ENCODE assay signal across 8 cellular contexts in the genomic region with DNA sequence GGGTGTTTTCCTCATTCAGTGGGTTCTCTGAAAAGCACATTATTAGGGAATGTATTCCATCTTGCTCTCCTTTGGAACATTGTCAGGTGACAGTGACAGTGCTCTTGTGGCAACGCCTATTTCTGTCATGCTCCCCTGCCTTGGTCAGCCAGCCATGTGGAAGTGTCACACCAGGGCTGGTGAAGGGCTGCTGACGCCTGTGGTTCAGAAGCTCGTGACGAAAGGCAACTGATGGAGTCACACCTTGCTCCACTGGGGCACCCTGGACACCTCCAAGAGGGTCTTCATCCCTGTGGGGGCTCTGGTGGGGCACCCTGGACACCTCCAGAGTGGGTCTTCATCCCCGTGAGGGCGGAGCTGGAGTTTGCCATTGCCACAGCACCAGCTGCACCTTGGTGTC.
A peak's percentile ranks its signal among the peaks of the same experiment; 100 is the strongest.
DNase-seq lines count a peak whose midpoint lies in the region; ATAC-seq and TF ChIP-seq lines count a peak whose summit lies in the region.
"Had no signal": no experiment of that assay in that cellular context is flagged by ENCODE, and none has a peak within 500 bp of the region (broad histone marks: within the 10 kb centered on the region; RNA-seq: fewer than 3 reads in every experiment).

No MANE protein-coding gene starts in this region.

- CTCF ChIA-PET in activated CD8-positive, alpha-beta T cell treated with anti-CD3 and anti-CD28 coated beads, Interleukin-2, amount 10 ng/mL, durations not matched to agents 7 days and 5 days (lab: Charles Lee): interaction anchor here (0.8 to 5.3 kb wide), 5 partner anchors 9 to 106 kb away, joined by 4 to 37 read pairs (median 7); no protein-coding TSS in a partner anchor

- H3K4me1 ChIP-seq in spleen: peaks cover 30 to 100% (median 75%) of the 10 kb centered on the region in 6 donors
- peaks cover 4% of the 10 kb centered on the region; the same call in 1 of the 2 replicates for H3K4me1 ChIP-seq in HAP-1

- intact Hi-C loops in spleen (cut with DNase I; ENCODE audit: low total_unique reads): no loop called here

- H3K4me3 Mint-ChIP-seq in activated CD8-positive, alpha-beta T cell treated with anti-CD3 and anti-CD28 coated beads, Interleukin-2, amount 10 ng/mL, durations not matched to agents 7 days and 5 days: no peak overlapping the region

- no peaks in the 10 kb centered on the region for H3K9me3 Mint-ChIP-seq in activated CD8-positive, alpha-beta T cell treated with anti-CD3 and anti-CD28 coated beads, Interleukin-2, amount 10 ng/mL, durations not matched to agents 7 days and 5 days (ENCODE audit: insufficient read depth)

- POLR2A ChIA-PET in activated CD8-positive, alpha-beta T cell treated with anti-CD3 and anti-CD28 coated beads, Interleukin-2, amount 10 ng/mL, durations not matched to agents 7 days and 5 days (lab: Charles Lee): interaction anchor here (0.9 to 1.4 kb wide), 2 partner anchors 13 to 20 kb away, joined by 3 to 5 read pairs; no protein-coding TSS in a partner anchor

- H3K36me3 ChIP-seq in spleen (peaks cover 0 to 60% (median 4%) of the 10 kb centered on the region in 6 donors), HAP-1 (replicated peaks) (no peaks in the 10 kb centered on the region)

- H3K9me3 ChIP-seq in spleen (no peaks in the 10 kb centered on the region), HAP-1 (no peaks in the 10 kb centered on the region)

- H3K27ac Mint-ChIP-seq in activated CD8-positive, alpha-beta T cell treated with anti-CD3 and anti-CD28 coated beads, Interleukin-2, amount 10 ng/mL, durations not matched to agents 7 days and 5 days: no peak overlapping the region

- peak overlapping the region; percentile 16 to 88 (median 76) for H3K27ac ChIP-seq in spleen
- H3K27ac ChIP-seq: SJSA1 had no signal

- DNase-seq in activated CD8-positive, alpha-beta T cell treated with anti-CD3 and anti-CD28 coated beads, Interleukin-2, amount 10 ng/mL, durations not matched to agents 7 days and 5 days: peak; percentile 18
- DNase-seq in spleen (peak; percentile 91), glomerular visceral epithelial cell (ENCODE audit: extremely low spot score) (no peak), HAP-1 (ENCODE audit: low spot score in 2 of 2) (no peak), G401 (ENCODE audit: low spot score) (no peak)

- in situ Hi-C loops in HAP-1 (cut with MboI; ENCODE audit: low sequenced_read_pairs): no loop called here
- in situ Hi-C loops in G401 (cut with HindIII; ENCODE audit: low sequenced_read_pairs): no loop called here

- H3K27me3 Mint-ChIP-seq in activated CD8-positive, alpha-beta T cell treated with anti-CD3 and anti-CD28 coated beads, Interleukin-2, amount 10 ng/mL, durations not matched to agents 7 days and 5 days (ENCODE audit: low read depth): no peaks in the 10 kb centered on the region

- no peak for TF ChIP-seq POLR2A in spleen (IDR thresholded peaks at IDR 0.05)

- TF ChIP-seq CTCF in spleen (IDR thresholded peaks at IDR 0.05 in 8 of 11, conservative IDR thresholded peaks at IDR 0.05 in 3 of 11): no peak

- H3K27me3 ChIP-seq in spleen (replicated peaks in 1 of 7): no peaks in the 10 kb centered on the region
- H3K27me3 ChIP-seq in HAP-1 (ENCODE audit: low read depth): no peaks in the 10 kb centered on the region
- H3K27me3 ChIP-seq: SJSA1 had no signal

- peaks cover 85% of the 10 kb centered on the region for H3K4me1 Mint-ChIP-seq in activated CD8-positive, alpha-beta T cell treated with anti-CD3 and anti-CD28 coated beads, Interleukin-2, amount 10 ng/mL, durations not matched to agents 7 days and 5 days (ENCODE audit: low read depth)

- H3K4me3 ChIP-seq in spleen (peak overlapping the region in 1 of 8 donors; percentile 23), HAP-1 (no peak overlapping the region)
- H3K4me3 ChIP-seq: SJSA1 had no signal

- ATAC-seq in GM19023 (IDR thresholded peaks at IDR 0.05; ENCODE audit: unreplicated experiment) (peak; percentile 42), HG02798 (IDR thresholded peaks at IDR 0.05; ENCODE audit: poor library complexity, unreplicated experiment) (peak; percentile 49)
- no peak for ATAC-seq in activated CD8-positive, alpha-beta T cell treated with anti-CD3 and anti-CD28 coated beads, Interleukin-2, amount 10 ng/mL, durations not matched to agents 7 days and 5 days

- 66 to 77% (median 74%) methylated on average over 5 to 6 of the region's 6 CpGs for WGBS in spleen, 5 donors

- H3K36me3 Mint-ChIP-seq in activated CD8-positive, alpha-beta T cell treated with anti-CD3 and anti-CD28 coated beads, Interleukin-2, amount 10 ng/mL, durations not matched to agents 7 days and 5 days (ENCODE audit: low read depth): peaks cover 71% of the 10 kb centered on the region

Comparison
In these comparisons a context has a peak if more than half of its experiments do, and no peak if none do; other contexts are left out.
1. DNase-seq: peak in activated CD8-positive, alpha-beta T cell treated with anti-CD3 and anti-CD28 coated beads, Interleukin-2, amount 10 ng/mL, durations not matched to agents 7 days and 5 days (single experiment) and spleen (single experiment); none in glomerular visceral epithelial cell (single experiment), HAP-1 (0 of 2) and G401 (single experiment).